Comparison of ENCODE assay signal across 9 cellular contexts in genomic region chr5:179733764-179734126, GRCh38. TPM values are rescaled to one million over a fixed set of nuclear protein-coding genes. Genes with fewer than 3 reads are reported as not detected.
DNase-seq lines count a peak whose midpoint lies in the region; ATAC-seq, FAIRE-seq and TF ChIP-seq lines count a peak whose summit lies in the region.
"Had no signal": no experiment of that assay in that cellular context is flagged by ENCODE, and none has a peak within 500 bp of the region (broad histone marks: within the 10 kb centered on the region; RNA-seq: fewer than 3 reads in every experiment).

No MANE protein-coding gene starts in this region.

- H3K4me3 ChIP-seq in heart left ventricle (peak overlapping the region; percentile 53 to 95 (median 81)), bronchial epithelial cell (ENCODE audit: low read depth, low read length) (peak overlapping the region; percentile 54), mesodermal cell (ENCODE audit: extremely low read depth, insufficient read depth, low read length, poor library complexity, severe bottlenecking) (peak overlapping the region; percentile 78), upper lobe of right lung (peak overlapping the region; percentile 72)

- H3K27ac ChIP-seq in heart left ventricle (peak overlapping the region; percentile 77 to 97 (median 94)), mesodermal cell (ENCODE audit: low read depth, low read length, severe bottlenecking) (peak overlapping the region; percentile 18), upper lobe of right lung (peak overlapping the region; percentile 90)

- no peak for TF ChIP-seq POLR2A in heart left ventricle (IDR thresholded peaks at IDR 0.05)

- H3K4me1 ChIP-seq in heart left ventricle: peaks cover 3 to 74% (median 47%) of the 10 kb centered on the region in 12 donors
- H3K4me1 ChIP-seq in mesodermal cell (ENCODE audit: control insufficient read depth, insufficient read depth, low read length, poor library complexity, severe bottlenecking): peaks cover 11% of the 10 kb centered on the region
- H3K4me1 ChIP-seq in upper lobe of right lung: peaks cover 55% of the 10 kb centered on the region

- DNase-seq in heart left ventricle: no peak
- no peak for DNase-seq in Right ventricle myocardium superior
- no peak for DNase-seq in bronchial epithelial cell (ENCODE audit: low read depth)
- no peak for DNase-seq in upper lobe of right lung
- DNase-seq in NCI-H146 treated with DMSO at 0.1 percent for 48 hours (lab: John Stamatoyannopoulos, UW; ENCODE audit: unreplicated experiment): no peak
- no peak for DNase-seq in NK-92 (lab: John Stamatoyannopoulos, UW; ENCODE audit: unreplicated experiment)
- no peak for DNase-seq in COLO829 (ENCODE audit: low spot score)
- DNase-seq: NCI-H187 treated with DMSO at 0.1 percent for 48 hours had no signal

- H3K9me3 ChIP-seq in heart left ventricle (no peaks in the 10 kb centered on the region), mesodermal cell (ENCODE audit: control insufficient read depth, low read length) (no peaks in the 10 kb centered on the region), upper lobe of right lung (no peaks in the 10 kb centered on the region)

- ATAC-seq in heart left ventricle (no peak), Right ventricle myocardium superior (ENCODE audit: poor library complexity) (no peak), upper lobe of right lung (no peak)

- TF ChIP-seq CTCF in heart left ventricle (IDR thresholded peaks at IDR 0.05) (no peak), bronchial epithelial cell (IDR thresholded peaks at IDR 0.05; ENCODE audit: insufficient read depth, low read length, severe bottlenecking) (no peak), upper lobe of right lung (IDR thresholded peaks at IDR 0.05) (no peak)

- no peak for FAIRE-seq in bronchial epithelial cell (lab: Jason Lieb, UNC)

- H3K27me3 ChIP-seq in heart left ventricle (no peaks in the 10 kb centered on the region), bronchial epithelial cell (ENCODE audit: control insufficient read depth, insufficient read depth, low read length) (no peaks in the 10 kb centered on the region), upper lobe of right lung (no peaks in the 10 kb centered on the region)

- intact Hi-C loops in heart left ventricle (cut with DNase I) (loop anchor here in 2 of 10 donors (2.0 to 5.0 kb wide), 3 partner anchors 35 to 111 kb away; partner anchors contain the start of genes CANX (in 2 of the 2) and HNRNPH1 (in 1 of the 2)), Right ventricle myocardium superior (cut with DNase I) (loop anchor here (5.0 kb wide), 1 partner anchor 36 kb away; the partner anchor contains the start of gene CANX), upper lobe of right lung (cut with DNase I) (no loop called here)

- 0 to 1% (median 0%) methylated on average over 2 of the region's 2 CpGs for WGBS in heart left ventricle, 4 donors
- WGBS in mesodermal cell (ENCODE audit: insufficient coverage in 2 of 2), 2 experiments: 0 to 6% methylated on average over 2 of the region's 2 CpGs

- H3K36me3 ChIP-seq in heart left ventricle (peaks cover 0 to 46% (median 32%) of the 10 kb centered on the region in 9 donors), bronchial epithelial cell (ENCODE audit: control insufficient read depth, insufficient read depth, low read length) (peaks cover 5% of the 10 kb centered on the region), mesodermal cell (ENCODE audit: control insufficient read depth, insufficient read depth, low read length) (peaks cover 58% of the 10 kb centered on the region), upper lobe of right lung (peaks cover 25% of the 10 kb centered on the region)

RNA-seq across cellular contexts. Expression of gene MAML1, which starts 1.1 kb away (rescaled TPM):
- total RNA-seq in heart left ventricle (10 to 100 TPM in 8 of 9 donors, 1 to 10 TPM in 1; 9.5 to 18.0 (median 11.9) TPM), Right ventricle myocardium superior (10.4 TPM), bronchial epithelial cell (4.2 TPM in 2 replicates), upper lobe of right lung (24.4 TPM)
- 1 to 10 TPM; 6.9 to 9.0 TPM for polyA plus RNA-seq in heart left ventricle
- polyA plus RNA-seq in mesodermal cell (2013, experiment 1 of 2): 34.0 TPM
- 36.7 TPM for polyA plus RNA-seq in mesodermal cell (2013, experiment 2 of 2)

RNA-seq across cellular contexts. Expression of gene CANX, which starts 35.0 kb away (rescaled TPM):
- total RNA-seq in heart left ventricle (100 to 1,000 TPM; 255 to 699 (median 500) TPM), Right ventricle myocardium superior (471 TPM), bronchial epithelial cell (925 and 1,015 TPM in 2 replicates), upper lobe of right lung (630 TPM)
- polyA plus RNA-seq in heart left ventricle: 100 to 1,000 TPM in 1 of 2 donors, 10 to 100 TPM in 1; 81.6 to 350 TPM
- polyA plus RNA-seq in mesodermal cell (2013, experiment 1 of 2): 326 TPM
- 321 TPM for polyA plus RNA-seq in mesodermal cell (2013, experiment 2 of 2)

RNA-seq across cellular contexts. Expression of gene CBY3, which starts 52.9 kb away (rescaled TPM):
- total RNA-seq in heart left ventricle (not detected), Right ventricle myocardium superior (not detected), bronchial epithelial cell (not detected in 2 replicates), upper lobe of right lung (not detected)
- not detected for polyA plus RNA-seq in heart left ventricle
- not detected for polyA plus RNA-seq in mesodermal cell (2013, experiment 1 of 2)
- not detected for polyA plus RNA-seq in mesodermal cell (2013, experiment 2 of 2)

Comparison
In these comparisons a context has a peak if more than half of its experiments do, and no peak if none do; other contexts are left out.
1. H3K27ac ChIP-seq: peak in every context shown above with its lines; median percentile 94 in heart left ventricle; 90 in upper lobe of right lung; 18 in mesodermal cell.